Comparison of ENCODE assay signal across 18 cellular contexts in genomic region chr20:50838322-50838625, GRCh38. TPM values are rescaled to one million over a fixed set of nuclear protein-coding genes. Genes with fewer than 3 reads are reported as not detected.
DNase-seq lines count a peak whose midpoint lies in the region; ATAC-seq and TF ChIP-seq lines count a peak whose summit lies in the region.
"Had no signal": no experiment of that assay in that cellular context is flagged by ENCODE, and none has a peak within 500 bp of the region (broad histone marks: within the 10 kb centered on the region; RNA-seq: fewer than 3 reads in every experiment).

No MANE protein-coding gene starts in this region.

- no peak overlapping the region for H3K4me3 Mint-ChIP-seq in brain
- H3K4me3 Mint-ChIP-seq: activated naive CD8-positive, alpha-beta T cell; naive thymus-derived CD4-positive, alpha-beta T cell; T-helper 1 cell treated with Interleukin-12 subunit alpha and Interleukin-12 subunit beta and Interleukin-4 antibody, amounts not matched to agents 30 μg/mL and 1 μg/mL, for 36 hours had no signal

- no peak for TF ChIP-seq EP300 in suprapubic skin (IDR thresholded peaks at IDR 0.05)

- ATAC-seq in HG02884 (IDR thresholded peaks at IDR 0.05; ENCODE audit: unreplicated experiment): no peak
- no peak for ATAC-seq in GM18858 (IDR thresholded peaks at IDR 0.05; ENCODE audit: unreplicated experiment)
- ATAC-seq: naive thymus-derived CD4-positive, alpha-beta T cell; right lobe of liver had no signal

- H3K27me3 Mint-ChIP-seq in brain: peaks cover 3% of the 10 kb centered on the region
- H3K27me3 Mint-ChIP-seq: activated naive CD8-positive, alpha-beta T cell; naive thymus-derived CD4-positive, alpha-beta T cell had no signal

- no peak overlapping the region for H3K4me2 ChIP-seq in OCI-LY1 (ENCODE audit: low read length)

- H3K4me1 Mint-ChIP-seq in brain: peaks cover 18% of the 10 kb centered on the region

- H3K79me2 ChIP-seq in OCI-LY1 (ENCODE audit: insufficient read depth, low read length): no peaks in the 10 kb centered on the region

- no peaks in the 10 kb centered on the region for H3F3A ChIP-seq in OCI-LY1 (ENCODE audit: insufficient read depth, low read length)

- peak overlapping the region in 3 of 5 experiments; percentile 45 to 79 (median 67) for H3K27ac Mint-ChIP-seq in brain
- H3K27ac Mint-ChIP-seq: activated naive CD8-positive, alpha-beta T cell; T-helper 1 cell treated with Interleukin-12 subunit alpha and Interleukin-12 subunit beta and Interleukin-4 antibody, amounts not matched to agents 30 μg/mL and 1 μg/mL, for 36 hours had no signal

- no peaks in the 10 kb centered on the region for H3K9me2 ChIP-seq in OCI-LY1 (ENCODE audit: low read depth, low read length)

- H4K20me1 ChIP-seq in OCI-LY1 (ENCODE audit: insufficient read depth, low read length): no peaks in the 10 kb centered on the region

- H3K27me3 ChIP-seq in OCI-LY1 (ENCODE audit: insufficient read depth, low read length) (no peaks in the 10 kb centered on the region), muscle layer of colon (ENCODE audit: control insufficient read depth in 1 of 2, insufficient read depth in 2 of 2, low read length in 2 of 2) (no peaks in the 10 kb centered on the region), suprapubic skin (no peaks in the 10 kb centered on the region)
- H3K27me3 ChIP-seq: BLaER1 treated with 17β-estradiol and CSF1 and Interleukin-3, amounts not matched to agents 10 nM and 100 nM; right lobe of liver had no signal

- no peak overlapping the region for H3K4me3 ChIP-seq in OCI-LY1 (ENCODE audit: low read depth, low read length, poor library complexity, severe bottlenecking)
- peak overlapping the region in 1 of 2 donors; percentile 35 for H3K4me3 ChIP-seq in muscle layer of colon (ENCODE audit: low read depth in 1 of 2, low read length in 2 of 2)
- no peak overlapping the region for H3K4me3 ChIP-seq in suprapubic skin
- H3K4me3 ChIP-seq: BLaER1 treated with 17β-estradiol and CSF1 and Interleukin-3, amounts not matched to agents 10 nM and 100 nM; right lobe of liver had no signal

- H3K27ac ChIP-seq in OCI-LY1 (ENCODE audit: low read depth, low read length, poor library complexity, severe bottlenecking) (peak overlapping the region; percentile 84), muscle layer of colon (ENCODE audit: low read depth, low read length) (peak overlapping the region; percentile 71), suprapubic skin (peak overlapping the region; percentile 66)
- H3K27ac ChIP-seq: right lobe of liver had no signal

- peaks cover 21% of the 10 kb centered on the region for H3K4me1 ChIP-seq in OCI-LY1 (ENCODE audit: insufficient read depth, low read length, severe bottlenecking)
- peaks cover 10% of the 10 kb centered on the region for H3K4me1 ChIP-seq in muscle layer of colon (ENCODE audit: insufficient read depth, low read length)
- H3K4me1 ChIP-seq in suprapubic skin: peaks cover 31% of the 10 kb centered on the region
- H3K4me1 ChIP-seq: right lobe of liver had no signal

- no peak for TF ChIP-seq CTCF in OCI-LY1 (IDR thresholded peaks at IDR 0.05; ENCODE audit: low read length)
- no peak for TF ChIP-seq CTCF in brain (conservative IDR thresholded peaks at IDR 0.05)
- TF ChIP-seq CTCF in suprapubic skin (IDR thresholded peaks at IDR 0.05): no peak

- no peak overlapping the region; the same call in 1 of the 2 replicates for H3K9ac ChIP-seq in OCI-LY1 (ENCODE audit: low read length)
- H3K9ac ChIP-seq in muscle layer of colon (ENCODE audit: low read length): no peak overlapping the region

- WGBS in suprapubic skin: 69% methylated on average over 8 of the region's 8 CpGs

- no peak for TF ChIP-seq POLR2A in suprapubic skin (IDR thresholded peaks at IDR 0.05)

- no peak overlapping the region for H2AFZ ChIP-seq in OCI-LY1 (ENCODE audit: low read length)

- no peaks in the 10 kb centered on the region for H3K9me3 ChIP-seq in OCI-LY1 (ENCODE audit: low read length)
- no peaks in the 10 kb centered on the region for H3K9me3 ChIP-seq in muscle layer of colon (ENCODE audit: low read length)
- H3K9me3 ChIP-seq in suprapubic skin: no peaks in the 10 kb centered on the region
- H3K9me3 ChIP-seq: BLaER1 treated with 17β-estradiol and CSF1 and Interleukin-3, amounts not matched to agents 10 nM and 100 nM; right lobe of liver had no signal

- H3K9me3 Mint-ChIP-seq in brain: no peaks in the 10 kb centered on the region
- H3K9me3 Mint-ChIP-seq: naive thymus-derived CD4-positive, alpha-beta T cell; T-helper 1 cell treated with Interleukin-12 subunit alpha and Interleukin-12 subunit beta and Interleukin-4 antibody, amounts not matched to agents 30 μg/mL and 1 μg/mL, for 36 hours had no signal

- DNase-seq in suprapubic skin (ENCODE audit: low spot score in 2 of 2) (no peak), SKM-1 treated with dmso at 0.1 percent for 144 hours (lab: John Stamatoyannopoulos, UW; ENCODE audit: unreplicated experiment) (no peak)
- DNase-seq: activated CD4-positive, alpha-beta T cell treated with anti-CD3 and anti-CD28 coated beads for 1 hour; cerebellar nuclear complex; DMS53; naive thymus-derived CD4-positive, alpha-beta T cell; NCI-H2081; NCI-H748 treated with DMSO at 0.1 percent for 48 hours; right lobe of liver; stimulated activated naive CD4-positive, alpha-beta T cell had no signal

- peaks cover 62% of the 10 kb centered on the region for H3K36me3 ChIP-seq in OCI-LY1 (ENCODE audit: insufficient read depth, low read length)
- no peaks in the 10 kb centered on the region for H3K36me3 ChIP-seq in muscle layer of colon (ENCODE audit: insufficient read depth, low read length)
- H3K36me3 ChIP-seq in suprapubic skin: no peaks in the 10 kb centered on the region
- H3K36me3 ChIP-seq: right lobe of liver had no signal

- H3K36me3 Mint-ChIP-seq in brain: peaks cover 11% of the 10 kb centered on the region

RNA-seq across cellular contexts. Expression of gene BCAS4, which starts 43.4 kb away (rescaled TPM):
- polyA plus RNA-seq in brain (ENCODE audit: insufficient read depth, low read depth, low replicate concordance): 9.0 TPM
- total RNA-seq in suprapubic skin: 1 to 10 TPM in 3 of 4 donors, under 1 TPM in 1; 0.91 to 2.6 (median 1.2) TPM
